ENCODE assay signal across 27 cellular contexts in the genomic region with DNA sequence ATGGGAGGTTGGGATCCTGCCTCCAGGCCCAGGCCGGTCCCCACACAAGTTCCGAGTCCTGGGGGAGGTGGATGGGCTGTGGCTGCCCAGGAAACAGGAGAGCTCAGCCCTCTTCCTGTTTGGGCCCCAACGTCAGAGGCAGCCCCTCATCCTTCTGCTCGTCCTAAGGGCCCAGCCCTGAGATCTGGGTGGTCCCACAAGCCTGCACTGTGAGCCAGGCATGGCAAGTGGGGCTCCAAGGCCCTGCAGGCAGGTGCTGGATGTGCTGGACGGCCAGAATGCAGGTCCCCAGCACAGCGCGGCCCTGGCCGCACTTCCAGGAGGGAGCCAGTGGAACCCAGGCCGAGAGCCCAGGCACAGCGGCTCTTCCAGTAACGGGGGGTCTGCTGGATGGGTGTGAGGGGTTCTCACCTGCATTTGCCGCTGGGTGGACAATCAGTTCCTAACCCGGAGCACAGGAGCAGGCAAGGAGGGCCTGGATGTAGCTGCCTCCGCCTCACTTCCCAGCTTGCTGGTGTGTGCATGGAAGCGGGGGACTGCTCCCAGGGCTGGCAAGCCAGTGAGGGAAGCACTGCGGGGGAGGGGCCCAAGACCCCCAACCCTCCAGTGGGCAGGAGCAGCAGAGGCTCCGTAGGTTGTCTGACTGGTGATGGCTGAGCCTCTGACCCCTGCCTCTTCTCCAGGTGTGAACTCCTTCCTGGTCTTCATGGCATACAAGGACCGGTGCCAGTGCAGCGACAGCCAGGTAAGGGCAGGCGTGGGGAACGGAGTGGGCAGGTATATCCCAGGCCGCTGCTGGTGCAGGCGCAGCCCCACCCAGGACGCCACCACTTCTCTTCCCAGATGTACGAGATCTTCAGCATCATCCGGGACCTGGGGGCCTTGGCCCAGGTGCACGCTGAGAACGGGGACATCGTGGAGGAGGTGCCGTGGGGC. TPM values are rescaled to one million over a fixed set of nuclear protein-coding genes. Genes with fewer than 3 reads are reported as not detected.
DNase-seq lines count a peak whose midpoint lies in the region; ATAC-seq, FAIRE-seq and TF ChIP-seq lines count a peak whose summit lies in the region.
"Had no signal": no experiment of that assay in that cellular context is flagged by ENCODE, and none has a peak within 500 bp of the region (broad histone marks: within the 10 kb centered on the region; RNA-seq: fewer than 3 reads in every experiment).

No MANE protein-coding gene starts in this region.

- H3K36me3 Mint-ChIP-seq in activated T-cell treated with anti-CD3 and anti-CD28 coated beads, Interleukin-2, amount 50 U/mL, for 24 hours (ENCODE audit: low read depth): no peaks in the 10 kb centered on the region
- H3K36me3 Mint-ChIP-seq: CD4-positive, CD25-positive, alpha-beta regulatory T cell had no signal

- TF ChIP-seq CTCF in heart right ventricle (IDR thresholded peaks at IDR 0.05) (no peak), RWPE2 (IDR thresholded peaks at IDR 0.05; ENCODE audit: poor library complexity, severe bottlenecking) (no peak), kidney (IDR thresholded peaks at IDR 0.05; ENCODE audit: borderline replicate concordance, extremely low read depth, insufficient read depth) (no peak), upper lobe of right lung (IDR thresholded peaks at IDR 0.05) (no peak)

- DNase-seq in Right ventricle myocardium superior (peak; percentile 31), heart right ventricle (no peak), RWPE2 (ENCODE audit: low spot score) (peak; percentile 52), kidney (peak; percentile 64), upper lobe of right lung (peak; percentile 48)
- DNase-seq in activated T-cell treated with anti-CD3 and anti-CD28 coated beads, Interleukin-2, amount 50 U/mL, for 24 hours: no peak
- DNase-seq: CD4-positive, CD25-positive, alpha-beta regulatory T cell; DMS53; HCEC 1CT; KG1; MG63; NCI-H1105 treated with DMSO at 0.1 percent for 48 hours; NCI-H146; NCI-H1930; NCI-H2107; NCI-H446; NCI-H524 treated with DMSO at 0.1 percent for 48 hours; NCI-H774; PC-9; RPMI8226; SIG-M5 had no signal

- intact Hi-C loops in Right ventricle myocardium superior (cut with DNase I) (no loop called here), heart right ventricle (cut with DNase I) (no loop called here), kidney (cut with DNase I) (no loop called here), upper lobe of right lung (cut with DNase I) (no loop called here)

- H3K9me3 ChIP-seq in heart right ventricle (no peaks in the 10 kb centered on the region), RWPE2 (ENCODE audit: severe bottlenecking) (no peaks in the 10 kb centered on the region), kidney (ENCODE audit: control insufficient read depth in 1 of 2, low read length in 2 of 2) (no peaks in the 10 kb centered on the region), upper lobe of right lung (no peaks in the 10 kb centered on the region)
- H3K9me3 ChIP-seq: BLaER1, MG63 had no signal

- H3K9me3 Mint-ChIP-seq in activated T-cell treated with anti-CD3 and anti-CD28 coated beads, Interleukin-2, amount 50 U/mL, for 24 hours: no peaks in the 10 kb centered on the region
- H3K9me3 Mint-ChIP-seq: CD4-positive, CD25-positive, alpha-beta regulatory T cell; GM23338 had no signal

- no peak overlapping the region for H3K4me3 Mint-ChIP-seq in activated T-cell treated with anti-CD3 and anti-CD28 coated beads, Interleukin-2, amount 50 U/mL, for 24 hours
- H3K4me3 Mint-ChIP-seq: CD4-positive, CD25-positive, alpha-beta regulatory T cell; GM23338 had no signal

- peaks cover 0 to 18% (median 0%) of the 10 kb centered on the region in 9 donors for H3K36me3 ChIP-seq in heart right ventricle
- H3K36me3 ChIP-seq in RWPE2 (ENCODE audit: low read depth): no peaks in the 10 kb centered on the region
- no peaks in the 10 kb centered on the region for H3K36me3 ChIP-seq in kidney (ENCODE audit: control insufficient read depth in 1 of 2, insufficient read depth in 2 of 2, low read length in 2 of 2)
- no peaks in the 10 kb centered on the region for H3K36me3 ChIP-seq in upper lobe of right lung
- H3K36me3 ChIP-seq: MG63 had no signal

- no peak overlapping the region for H3K27ac ChIP-seq in heart right ventricle
- H3K27ac ChIP-seq in RWPE2 (ENCODE audit: poor library complexity, severe bottlenecking): no peak overlapping the region
- H3K27ac ChIP-seq in kidney (ENCODE audit: low read depth in 2 of 2, low read length in 2 of 2): no peak overlapping the region
- no peak overlapping the region for H3K27ac ChIP-seq in upper lobe of right lung
- H3K27ac ChIP-seq: BLaER1, PC-9, SK-N-MC had no signal

- ATAC-seq in Right ventricle myocardium superior (ENCODE audit: poor library complexity) (no peak), heart right ventricle (no peak), RWPE2 (ENCODE audit: low read depth) (no peak), upper lobe of right lung (no peak), HG02938 (IDR thresholded peaks at IDR 0.05; ENCODE audit: unreplicated experiment) (no peak)
- ATAC-seq: GM23338 had no signal

- H3K4me1 ChIP-seq in heart right ventricle (peaks cover 0 to 22% (median 16%) of the 10 kb centered on the region in 9 donors), RWPE2 (ENCODE audit: insufficient read depth, poor library complexity, severe bottlenecking) (no peaks in the 10 kb centered on the region), kidney (ENCODE audit: control insufficient read depth in 1 of 2, insufficient read depth in 1 of 2, low read depth in 1 of 2, low read length in 2 of 2) (no peaks in the 10 kb centered on the region), upper lobe of right lung (no peaks in the 10 kb centered on the region)

- WGBS in heart right ventricle, 2 donors: 91 to 92% methylated on average over 30 of the region's 30 CpGs

- no peak overlapping the region for H3K27ac Mint-ChIP-seq in activated T-cell treated with anti-CD3 and anti-CD28 coated beads, Interleukin-2, amount 50 U/mL, for 24 hours
- H3K27ac Mint-ChIP-seq: CD4-positive, CD25-positive, alpha-beta regulatory T cell; GM23338 had no signal

- no peaks in the 10 kb centered on the region for H3K4me1 Mint-ChIP-seq in activated T-cell treated with anti-CD3 and anti-CD28 coated beads, Interleukin-2, amount 50 U/mL, for 24 hours (ENCODE audit: low read depth)
- H3K4me1 Mint-ChIP-seq: CD4-positive, CD25-positive, alpha-beta regulatory T cell; GM23338 had no signal

- no peak overlapping the region for H3K9ac ChIP-seq in kidney (ENCODE audit: low read length in 2 of 2)
- H3K9ac ChIP-seq: BLaER1 had no signal

- H3K27me3 ChIP-seq in heart right ventricle (no peaks in the 10 kb centered on the region), RWPE2 (ENCODE audit: insufficient read depth, poor library complexity, severe bottlenecking) (no peaks in the 10 kb centered on the region), upper lobe of right lung (no peaks in the 10 kb centered on the region)
- H3K27me3 ChIP-seq: BLaER1, MG63 had no signal

- H3K27me3 Mint-ChIP-seq in activated T-cell treated with anti-CD3 and anti-CD28 coated beads, Interleukin-2, amount 50 U/mL, for 24 hours: peaks cover 12% of the 10 kb centered on the region
- H3K27me3 Mint-ChIP-seq: CD4-positive, CD25-positive, alpha-beta regulatory T cell had no signal

- H3K4me3 ChIP-seq in heart right ventricle (no peak overlapping the region), RWPE2 (ENCODE audit: severe bottlenecking) (no peak overlapping the region), kidney (ENCODE audit: low read length in 2 of 2) (no peak overlapping the region), upper lobe of right lung (no peak overlapping the region)
- H3K4me3 ChIP-seq: BLaER1, GM23338, MG63, PC-9, SK-N-MC had no signal

- no peak for FAIRE-seq in kidney (lab: Jason Lieb, UNC)
- FAIRE-seq: D721Med, GM18507 had no signal

RNA-seq across cellular contexts. Expression of a gene that starts 9.7 kb away (rescaled TPM):
- total RNA-seq in Right ventricle myocardium superior: 31.7 TPM
- total RNA-seq in heart right ventricle: 10 to 100 TPM in 9 of 10 donors, 1 to 10 TPM in 1; 9.4 to 78.9 (median 32.6) TPM
- polyA plus RNA-seq in heart right ventricle: 10 to 100 TPM in 1 of 2 donors, 1 to 10 TPM in 1; 2.4 to 19.2 TPM
- 0.60 TPM for total RNA-seq in kidney
- polyA plus RNA-seq in kidney (ENCODE audit: insufficient read depth, low read depth, low replicate concordance): not detected
- 1.7 TPM for total RNA-seq in upper lobe of right lung

Comparison
In these comparisons a context has a peak if more than half of its experiments do, and no peak if none do; other contexts are left out.
1. DNase-seq: peak in Right ventricle myocardium superior (single experiment), RWPE2 (single experiment), kidney (single experiment) and upper lobe of right lung (single experiment); none in heart right ventricle (0 of 2) and activated T-cell treated with anti-CD3 and anti-CD28 coated beads, Interleukin-2, amount 50 U/mL, for 24 hours (single experiment).